In genomic region chr12:89389755-89390661, GRCh38 we compare ENCODE assay signal across 10 cellular contexts. TPM values are rescaled to one million over a fixed set of nuclear protein-coding genes. Genes with fewer than 3 reads are reported as not detected.
DNase-seq lines count a peak whose midpoint lies in the region; ATAC-seq and TF ChIP-seq lines count a peak whose summit lies in the region.
"Had no signal": no experiment of that assay in that cellular context is flagged by ENCODE, and none has a peak within 500 bp of the region (broad histone marks: within the 10 kb centered on the region; RNA-seq: fewer than 3 reads in every experiment).

No MANE protein-coding gene starts in this region.

- no peak overlapping the region for H2AFZ ChIP-seq in PC-3 (ENCODE audit: low read length)

- ATAC-seq in PC-3 = no peak
- peak; percentile 50 for ATAC-seq in stimulated activated naive CD8-positive, alpha-beta T cell treated with anti-CD3 and anti-CD28 coated beads, Interleukin-15, amount 100 ng/mL, for 72 hours

- BruUV-seq in PC-3 (replicated peaks; lab: Mats Ljungman, UMichigan) = no TSS peak

- H3K4me3 Mint-ChIP-seq in activated naive CD4-positive, alpha-beta T cell treated with anti-CD3 and anti-CD28 coated beads for 36 hours = no peak overlapping the region
- peak overlapping the region in 1 of 2 donors; percentile 10 for H3K4me3 Mint-ChIP-seq in stimulated activated naive CD8-positive, alpha-beta T cell treated with anti-CD3 and anti-CD28 coated beads, Interleukin-15, amount 100 ng/mL, for 72 hours

- no peaks in the 10 kb centered on the region for H3K36me3 ChIP-seq in PC-3 (ENCODE audit: low read depth, low read length)

- no peaks in the 10 kb centered on the region for H4K20me1 ChIP-seq in PC-3 (ENCODE audit: low read length)

- no peaks in the 10 kb centered on the region for H3K27me3 ChIP-seq in PC-3 (ENCODE audit: low read length)

- no peaks in the 10 kb centered on the region for H3K36me3 Mint-ChIP-seq in activated naive CD4-positive, alpha-beta T cell treated with anti-CD3 and anti-CD28 coated beads for 36 hours (ENCODE audit: low read depth)

- no peak for TF ChIP-seq CTCF in PC-3 (conservative IDR thresholded peaks at IDR 0.05; ENCODE audit: low read depth, low read length)

- intact Hi-C loops in activated naive CD4-positive, alpha-beta T cell treated with anti-CD3 and anti-CD28 coated beads for 36 hours (cut with micrococcal nuclease) = loop anchor here (2.0 kb wide), 1 partner anchor 349 kb away; no protein-coding TSS in a partner anchor
- intact Hi-C loops in PC-3 (cut with micrococcal nuclease) = no loop called here

- no peaks in the 10 kb centered on the region for H3K79me2 ChIP-seq in PC-3 (ENCODE audit: low read length)

- POLR2A ChIA-PET in PC-3 (lab: Charles Lee; ENCODE audit: unreplicated experiment) = no interaction called here

- H3K27ac Mint-ChIP-seq in activated naive CD4-positive, alpha-beta T cell treated with anti-CD3 and anti-CD28 coated beads for 36 hours = no peak overlapping the region
- H3K27ac Mint-ChIP-seq in stimulated activated naive CD8-positive, alpha-beta T cell treated with anti-CD3 and anti-CD28 coated beads, Interleukin-15, amount 100 ng/mL, for 72 hours = no peak overlapping the region
- H3K27ac Mint-ChIP-seq: CD4-positive, alpha-beta memory T cell had no signal

- H3K4me1 ChIP-seq in PC-3 (ENCODE audit: insufficient read depth, low read length) = peaks cover 38% of the 10 kb centered on the region

- H3K9me3 Mint-ChIP-seq in activated naive CD4-positive, alpha-beta T cell treated with anti-CD3 and anti-CD28 coated beads for 36 hours = no peaks in the 10 kb centered on the region
- peaks cover 0 to 3% of the 10 kb centered on the region in 2 donors for H3K9me3 Mint-ChIP-seq in stimulated activated naive CD8-positive, alpha-beta T cell treated with anti-CD3 and anti-CD28 coated beads, Interleukin-15, amount 100 ng/mL, for 72 hours

- peak overlapping the region; percentile 84 for H3K27ac ChIP-seq in PC-3 (ENCODE audit: low read length)

- H3K9me2 ChIP-seq in PC-3 (replicated peaks; ENCODE audit: low read length) = no peaks in the 10 kb centered on the region

- no peak overlapping the region for H3K4me3 ChIP-seq in PC-3 (ENCODE audit: low read length)

- peak overlapping the region; percentile 12 for H3K4me2 ChIP-seq in PC-3 (ENCODE audit: low read length)

- CTCF ChIA-PET in activated naive CD4-positive, alpha-beta T cell treated with anti-CD3 and anti-CD28 coated beads for 36 hours (lab: Charles Lee) = interaction anchor here (0.6 to 1.1 kb wide), 3 partner anchors 11 to 275 kb away, joined by 3 to 5 read pairs (median 4); no protein-coding TSS in a partner anchor
- CTCF ChIA-PET in PC-3 (lab: Charles Lee) = no interaction called here

- no peaks in the 10 kb centered on the region for H3K27me3 Mint-ChIP-seq in activated naive CD4-positive, alpha-beta T cell treated with anti-CD3 and anti-CD28 coated beads for 36 hours (ENCODE audit: low read depth)
- no peaks in the 10 kb centered on the region for H3K27me3 Mint-ChIP-seq in stimulated activated naive CD8-positive, alpha-beta T cell treated with anti-CD3 and anti-CD28 coated beads, Interleukin-15, amount 100 ng/mL, for 72 hours
- H3K27me3 Mint-ChIP-seq: CD4-positive, alpha-beta memory T cell had no signal

- peaks cover 2% of the 10 kb centered on the region for H3F3A ChIP-seq in PC-3 (ENCODE audit: low read length, unreplicated experiment)

- no peak overlapping the region for H3K9ac ChIP-seq in PC-3 (ENCODE audit: low read length)

- H3K4me1 Mint-ChIP-seq in activated naive CD4-positive, alpha-beta T cell treated with anti-CD3 and anti-CD28 coated beads for 36 hours (ENCODE audit: low read depth) = peaks cover 18% of the 10 kb centered on the region
- H3K4me1 Mint-ChIP-seq in stimulated activated naive CD8-positive, alpha-beta T cell treated with anti-CD3 and anti-CD28 coated beads, Interleukin-15, amount 100 ng/mL, for 72 hours = peaks cover 28% of the 10 kb centered on the region

- no peaks in the 10 kb centered on the region for H3K9me3 ChIP-seq in PC-3 (ENCODE audit: low read length)

- DNase-seq in activated naive CD4-positive, alpha-beta T cell treated with anti-CD3 and anti-CD28 coated beads for 36 hours = peak; percentile 41
- DNase-seq in activated naive CD4-positive, alpha-beta T cell treated with Interleukin-2 at 50 U/mL for 16 hours = no peak
- DNase-seq in PC-3 = no peak
- DNase-seq in iris pigment epithelial cell (ENCODE audit: low read depth) = peak; percentile 75
- DNase-seq in stimulated activated naive CD8-positive, alpha-beta T cell treated with anti-CD3 and anti-CD28 coated beads, Interleukin-15, amount 100 ng/mL, for 72 hours = no peak
- no peak for DNase-seq in NCI-H1105 (lab: John Stamatoyannopoulos, UW)
- DNase-seq in RKO (ENCODE audit: low spot score) = no peak
- DNase-seq in NCI-H2227 treated with DMSO at 0.1 percent for 48 hours (lab: John Stamatoyannopoulos, UW) = no peak
- DNase-seq: CD4-positive, alpha-beta memory T cell; posterior cingulate gyrus had no signal

RNA-seq across cellular contexts. Expression of gene DUSP6, which starts 37.7 kb away (rescaled TPM):
- 10 to 100 TPM; 24.8 to 26.1 TPM for total RNA-seq in activated naive CD4-positive, alpha-beta T cell treated with anti-CD3 and anti-CD28 coated beads for 36 hours
- 184 and 244 TPM in 2 replicates for total RNA-seq in PC-3 (2014; rRNA removed)

Comparison
In these comparisons a context has a peak if more than half of its experiments do, and no peak if none do; other contexts are left out.
1. DNase-seq: peak in activated naive CD4-positive, alpha-beta T cell treated with anti-CD3 and anti-CD28 coated beads for 36 hours (single experiment) and iris pigment epithelial cell (single experiment); none in activated naive CD4-positive, alpha-beta T cell treated with Interleukin-2 at 50 U/mL for 16 hours (single experiment), PC-3 (single experiment), stimulated activated naive CD8-positive, alpha-beta T cell treated with anti-CD3 and anti-CD28 coated beads, Interleukin-15, amount 100 ng/mL, for 72 hours (0 of 2), NCI-H1105 (single experiment), RKO (single experiment) and NCI-H2227 treated with DMSO at 0.1 percent for 48 hours (single experiment).